ENCODE assay signal across 2 cellular contexts in the genomic region with DNA sequence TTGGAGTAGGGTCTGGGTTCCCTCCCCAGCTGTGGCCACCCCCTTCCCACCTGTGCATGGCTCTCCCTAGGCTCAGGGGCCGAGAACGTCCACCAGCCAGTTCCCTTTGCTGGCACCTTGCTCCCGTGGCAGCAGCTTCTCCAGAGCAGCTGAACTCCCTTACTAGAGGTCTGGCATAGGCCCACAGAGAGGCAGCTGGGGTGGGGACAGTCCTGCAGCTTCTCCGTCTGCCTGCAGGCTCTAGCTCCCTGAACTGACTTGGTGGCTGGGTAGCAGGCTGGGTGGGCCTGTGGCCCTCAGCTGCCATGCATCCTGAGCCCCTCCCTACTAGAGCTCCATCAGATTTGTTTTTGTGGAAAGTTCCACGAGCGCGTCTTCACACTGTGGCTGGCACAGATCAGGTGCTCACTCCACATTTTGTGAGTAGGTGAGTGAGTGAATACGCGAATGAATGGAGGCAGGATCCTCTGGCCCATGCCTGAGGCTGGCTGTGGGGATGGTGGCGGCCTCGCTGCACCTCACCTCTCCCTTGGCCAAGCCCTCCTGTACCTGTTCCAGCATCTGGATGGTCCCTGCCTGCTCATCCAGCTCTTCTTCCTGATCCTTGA.
TF ChIP-seq lines count a peak whose summit lies in the region.

No MANE protein-coding gene starts in this region.

TF ChIP-seq in IMR-90, 13 proteins besides CTCF, POLR2A, EP300 and RAD21:
- TF ChIP-seq, protein P1, sequence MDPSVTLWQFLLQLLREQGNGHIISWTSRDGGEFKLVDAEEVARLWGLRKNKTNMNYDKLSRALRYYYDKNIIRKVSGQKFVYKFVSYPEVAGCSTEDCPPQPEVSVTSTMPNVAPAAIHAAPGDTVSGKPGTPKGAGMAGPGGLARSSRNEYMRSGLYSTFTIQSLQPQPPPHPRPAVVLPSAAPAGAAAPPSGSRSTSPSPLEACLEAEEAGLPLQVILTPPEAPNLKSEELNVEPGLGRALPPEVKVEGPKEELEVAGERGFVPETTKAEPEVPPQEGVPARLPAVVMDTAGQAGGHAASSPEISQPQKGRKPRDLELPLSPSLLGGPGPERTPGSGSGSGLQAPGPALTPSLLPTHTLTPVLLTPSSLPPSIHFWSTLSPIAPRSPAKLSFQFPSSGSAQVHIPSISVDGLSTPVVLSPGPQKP (IDR thresholded peaks at IDR 0.05; ENCODE audit: borderline replicate concordance, low read depth, low read length) = no peak
- no peak for TF ChIP-seq MAFK (IDR thresholded peaks at IDR 0.05; ENCODE audit: low read depth, low read length)
- no peak for TF ChIP-seq BHLHE40 (IDR thresholded peaks at IDR 0.05; ENCODE audit: low read depth, low read length)
- TF ChIP-seq FOS (IDR thresholded peaks at IDR 0.05; ENCODE audit: low read depth, low read length) = no peak
- no peak for TF ChIP-seq MXI1 (IDR thresholded peaks at IDR 0.05; ENCODE audit: borderline replicate concordance, low read depth, low read length)
- TF ChIP-seq MAZ (IDR thresholded peaks at IDR 0.05; ENCODE audit: borderline replicate concordance, low read depth, low read length) = no peak
- no peak for TF ChIP-seq RCOR1 (IDR thresholded peaks at IDR 0.05; ENCODE audit: insufficient replicate concordance, low read length)

TF ChIP-seq in SK-N-SH treated with all-trans-retinoic acid at 6 μM for 48 hours, 23 proteins besides CTCF, POLR2A, EP300 and RAD21 (continued from another document):
- TF ChIP-seq, protein P2, sequence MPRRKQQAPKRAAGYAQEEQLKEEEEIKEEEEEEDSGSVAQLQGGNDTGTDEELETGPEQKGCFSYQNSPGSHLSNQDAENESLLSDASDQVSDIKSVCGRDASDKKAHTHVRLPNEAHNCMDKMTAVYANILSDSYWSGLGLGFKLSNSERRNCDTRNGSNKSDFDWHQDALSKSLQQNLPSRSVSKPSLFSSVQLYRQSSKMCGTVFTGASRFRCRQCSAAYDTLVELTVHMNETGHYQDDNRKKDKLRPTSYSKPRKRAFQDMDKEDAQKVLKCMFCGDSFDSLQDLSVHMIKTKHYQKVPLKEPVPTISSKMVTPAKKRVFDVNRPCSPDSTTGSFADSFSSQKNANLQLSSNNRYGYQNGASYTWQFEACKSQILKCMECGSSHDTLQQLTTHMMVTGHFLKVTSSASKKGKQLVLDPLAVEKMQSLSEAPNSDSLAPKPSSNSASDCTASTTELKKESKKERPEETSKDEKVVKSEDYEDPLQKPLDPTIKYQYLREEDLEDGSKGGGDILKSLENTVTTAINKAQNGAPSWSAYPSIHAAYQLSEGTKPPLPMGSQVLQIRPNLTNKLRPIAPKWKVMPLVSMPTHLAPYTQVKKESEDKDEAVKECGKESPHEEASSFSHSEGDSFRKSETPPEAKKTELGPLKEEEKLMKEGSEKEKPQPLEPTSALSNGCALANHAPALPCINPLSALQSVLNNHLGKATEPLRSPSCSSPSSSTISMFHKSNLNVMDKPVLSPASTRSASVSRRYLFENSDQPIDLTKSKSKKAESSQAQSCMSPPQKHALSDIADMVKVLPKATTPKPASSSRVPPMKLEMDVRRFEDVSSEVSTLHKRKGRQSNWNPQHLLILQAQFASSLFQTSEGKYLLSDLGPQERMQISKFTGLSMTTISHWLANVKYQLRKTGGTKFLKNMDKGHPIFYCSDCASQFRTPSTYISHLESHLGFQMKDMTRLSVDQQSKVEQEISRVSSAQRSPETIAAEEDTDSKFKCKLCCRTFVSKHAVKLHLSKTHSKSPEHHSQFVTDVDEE (CRISPR knock-in tag; IDR thresholded peaks at IDR 0.05) = no peak
- TF ChIP-seq OSR1 (CRISPR knock-in tag; IDR thresholded peaks at IDR 0.05) (no peak), ISL1 (CRISPR knock-in tag; IDR thresholded peaks at IDR 0.05) (no peak), ZNF70 (CRISPR knock-in tag; IDR thresholded peaks at IDR 0.05) (no peak), ZFP30 (CRISPR knock-in tag; IDR thresholded peaks at IDR 0.05) (no peak), SNAI2 (CRISPR knock-in tag; IDR thresholded peaks at IDR 0.05) (no peak), GLIS3 (CRISPR knock-in tag; IDR thresholded peaks at IDR 0.05) (no peak), ZC3H10 (CRISPR knock-in tag; IDR thresholded peaks at IDR 0.05) (no peak)
- TF ChIP-seq, protein P3, sequence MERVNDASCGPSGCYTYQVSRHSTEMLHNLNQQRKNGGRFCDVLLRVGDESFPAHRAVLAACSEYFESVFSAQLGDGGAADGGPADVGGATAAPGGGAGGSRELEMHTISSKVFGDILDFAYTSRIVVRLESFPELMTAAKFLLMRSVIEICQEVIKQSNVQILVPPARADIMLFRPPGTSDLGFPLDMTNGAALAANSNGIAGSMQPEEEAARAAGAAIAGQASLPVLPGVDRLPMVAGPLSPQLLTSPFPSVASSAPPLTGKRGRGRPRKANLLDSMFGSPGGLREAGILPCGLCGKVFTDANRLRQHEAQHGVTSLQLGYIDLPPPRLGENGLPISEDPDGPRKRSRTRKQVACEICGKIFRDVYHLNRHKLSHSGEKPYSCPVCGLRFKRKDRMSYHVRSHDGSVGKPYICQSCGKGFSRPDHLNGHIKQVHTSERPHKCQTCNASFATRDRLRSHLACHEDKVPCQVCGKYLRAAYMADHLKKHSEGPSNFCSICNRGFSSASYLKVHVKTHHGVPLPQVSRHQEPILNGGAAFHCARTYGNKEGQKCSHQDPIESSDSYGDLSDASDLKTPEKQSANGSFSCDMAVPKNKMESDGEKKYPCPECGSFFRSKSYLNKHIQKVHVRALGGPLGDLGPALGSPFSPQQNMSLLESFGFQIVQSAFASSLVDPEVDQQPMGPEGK (CRISPR knock-in tag; IDR thresholded peaks at IDR 0.05; ENCODE audit: borderline replicate concordance) = no peak
- TF ChIP-seq, protein P4, sequence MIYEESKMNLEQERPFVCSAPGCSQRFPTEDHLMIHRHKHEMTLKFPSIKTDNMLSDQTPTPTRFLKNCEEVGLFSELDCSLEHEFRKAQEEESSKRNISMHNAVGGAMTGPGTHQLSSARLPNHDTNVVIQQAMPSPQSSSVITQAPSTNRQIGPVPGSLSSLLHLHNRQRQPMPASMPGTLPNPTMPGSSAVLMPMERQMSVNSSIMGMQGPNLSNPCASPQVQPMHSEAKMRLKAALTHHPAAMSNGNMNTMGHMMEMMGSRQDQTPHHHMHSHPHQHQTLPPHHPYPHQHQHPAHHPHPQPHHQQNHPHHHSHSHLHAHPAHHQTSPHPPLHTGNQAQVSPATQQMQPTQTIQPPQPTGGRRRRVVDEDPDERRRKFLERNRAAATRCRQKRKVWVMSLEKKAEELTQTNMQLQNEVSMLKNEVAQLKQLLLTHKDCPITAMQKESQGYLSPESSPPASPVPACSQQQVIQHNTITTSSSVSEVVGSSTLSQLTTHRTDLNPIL (CRISPR knock-in tag; IDR thresholded peaks at IDR 0.05; ENCODE audit: low read depth) = no peak
